8 cellular contexts compared by ENCODE assay signal in the genomic region with DNA sequence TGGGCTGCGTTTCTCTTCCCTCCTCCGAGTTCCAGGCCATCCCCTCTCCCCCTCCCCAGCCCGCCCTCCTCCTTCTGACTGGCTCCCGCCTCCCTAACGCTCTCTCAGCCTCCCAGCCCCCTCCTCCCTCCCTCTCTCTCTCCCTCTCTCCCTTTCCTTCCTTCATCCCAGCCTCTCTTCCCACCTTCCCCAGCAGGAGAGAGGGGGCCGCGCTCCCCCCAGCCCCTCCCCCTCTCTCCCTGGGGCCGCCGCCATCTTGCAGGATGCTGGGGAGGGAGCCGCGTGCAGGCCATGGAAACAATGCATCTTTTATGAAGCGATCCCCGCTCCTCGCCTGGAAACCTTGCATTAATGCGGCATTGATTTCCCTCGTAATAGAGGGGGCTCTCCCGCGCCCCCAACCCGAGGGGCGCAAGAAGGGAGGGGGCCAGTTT. TPM values are rescaled to one million over a fixed set of nuclear protein-coding genes. Genes with fewer than 3 reads are reported as not detected.
DNase-seq lines count a peak whose midpoint lies in the region; ATAC-seq, FAIRE-seq and TF ChIP-seq lines count a peak whose summit lies in the region.

No MANE protein-coding gene starts in this region.

- no peak for TF ChIP-seq CTCF in CD4-positive, alpha-beta T cell (IDR thresholded peaks at IDR 0.05)
- no peak for TF ChIP-seq CTCF in endothelial cell of umbilical vein (IDR thresholded peaks at IDR 0.05; ENCODE audit: extremely low read depth in 1 of 2, insufficient read depth in 1 of 2, low read depth in 1 of 2, low read length in 2 of 2)

- H3K27ac Mint-ChIP-seq in CD4-positive, alpha-beta T cell, result peak overlapping the region; percentile 70
- H3K27ac Mint-ChIP-seq in stimulated activated naive CD8-positive, alpha-beta T cell treated with anti-CD3 and anti-CD28 coated beads, Interleukin-15, Interleukin-2, amounts not matched to agents 100 ng/mL and 50 ng/mL, for 24 hours, result no peak overlapping the region

- no peaks in the 10 kb centered on the region for H3K9me3 ChIP-seq in CD4-positive, alpha-beta T cell (ENCODE audit: control insufficient read depth, low read length)
- no peaks in the 10 kb centered on the region for H3K9me3 ChIP-seq in endothelial cell of umbilical vein (replicated peaks; ENCODE audit: control insufficient read depth, insufficient read depth, low read length)

- H3K27ac ChIP-seq in CD4-positive, alpha-beta T cell (ENCODE audit: low read depth, low read length), result peak overlapping the region; percentile 13
- H3K27ac ChIP-seq in endothelial cell of umbilical vein (ENCODE audit: insufficient read depth, low read depth, low read length), result no peak overlapping the region

- H3K79me2 ChIP-seq in endothelial cell of umbilical vein (ENCODE audit: control insufficient read depth, insufficient read depth, low read length), result no peaks in the 10 kb centered on the region

- peak; percentile 81 for ATAC-seq in CD4-positive, alpha-beta T cell (ENCODE audit: poor library complexity)

- peak overlapping the region; percentile 55 for H3K4me2 ChIP-seq in endothelial cell of umbilical vein (ENCODE audit: insufficient read depth, low read length)

- peaks cover 5% of the 10 kb centered on the region for H3K4me1 Mint-ChIP-seq in CD4-positive, alpha-beta T cell (ENCODE audit: low read depth)
- peaks cover 19% of the 10 kb centered on the region for H3K4me1 Mint-ChIP-seq in stimulated activated naive CD8-positive, alpha-beta T cell treated with anti-CD3 and anti-CD28 coated beads, Interleukin-15, Interleukin-2, amounts not matched to agents 100 ng/mL and 50 ng/mL, for 24 hours (ENCODE audit: low read depth)

- no peaks in the 10 kb centered on the region for H4K20me1 ChIP-seq in endothelial cell of umbilical vein (replicated peaks; ENCODE audit: control insufficient read depth, extremely low read depth, insufficient read depth, low read length)

- dilution Hi-C loops in endothelial cell of umbilical vein (cut with MboI; ENCODE audit: extremely low pct_ligation_motif_present, low sequenced_read_pairs), result no loop called here

- CTCF ChIA-PET in CD4-positive, alpha-beta T cell (lab: Charles Lee), result no interaction called here
- CTCF ChIA-PET in endothelial cell of umbilical vein (lab: Charles Lee), result interaction anchor here (1.8 kb wide), 1 partner anchor 30 kb away, joined by 3 read pairs; no protein-coding TSS in a partner anchor

- POLR2A ChIA-PET in CD4-positive, alpha-beta T cell (lab: Charles Lee), result no interaction called here
- POLR2A ChIA-PET in endothelial cell of umbilical vein (lab: Charles Lee), result no interaction called here

- H3K4me1 ChIP-seq in endothelial cell of umbilical vein (ENCODE audit: control insufficient read depth, extremely low read depth, insufficient read depth, low read length), result peaks cover 3% of the 10 kb centered on the region

- H3K36me3 ChIP-seq in endothelial cell of umbilical vein (ENCODE audit: control insufficient read depth in 2 of 2, extremely low read depth in 1 of 2, insufficient read depth in 2 of 2, low read length in 2 of 2), result no peaks in the 10 kb centered on the region

- intact Hi-C loops in CD4-positive, alpha-beta T cell (cut with DNase I, micrococcal nuclease), result no loop called here
- intact Hi-C loops in endothelial cell of umbilical vein (cut with micrococcal nuclease), result no loop called here

- H3K27me3 ChIP-seq in CD4-positive, alpha-beta T cell (ENCODE audit: control insufficient read depth, insufficient read depth, low read length), result no peaks in the 10 kb centered on the region
- H3K27me3 ChIP-seq in endothelial cell of umbilical vein (ENCODE audit: control insufficient read depth in 2 of 2, insufficient read depth in 2 of 2, low read length in 2 of 2), result no peaks in the 10 kb centered on the region

- H3K36me3 Mint-ChIP-seq in CD4-positive, alpha-beta T cell (ENCODE audit: low read depth), result no peaks in the 10 kb centered on the region
- no peaks in the 10 kb centered on the region for H3K36me3 Mint-ChIP-seq in stimulated activated naive CD8-positive, alpha-beta T cell treated with anti-CD3 and anti-CD28 coated beads, Interleukin-15, Interleukin-2, amounts not matched to agents 100 ng/mL and 50 ng/mL, for 24 hours (ENCODE audit: low read depth)

- FAIRE-seq in endothelial cell of umbilical vein (lab: Jason Lieb, UNC), result peak; percentile 70

- DNase-seq in CD4-positive, alpha-beta T cell, result peak; percentile 8 to 58 (median 34)
- peak; percentile 23 for DNase-seq in NCI-H1417 treated with DMSO at 0.1 percent for 48 hours (lab: John Stamatoyannopoulos, UW)
- DNase-seq in activated CD4-positive, alpha-beta T cell treated with anti-CD3 and anti-CD28 coated beads, Interleukin-2, amount 50 U/mL, for 24 hours (ENCODE audit: low read depth in 1 of 2, low spot score in 1 of 2), result peak; percentile 25 to 41
- DNase-seq in endothelial cell of umbilical vein (ENCODE audit: low read depth, low spot score), result peak; percentile 57
- DNase-seq in myocyte (ENCODE audit: low read depth), result peak; percentile 24
- no peak for DNase-seq in COLO668 (lab: John Stamatoyannopoulos, UW; ENCODE audit: unreplicated experiment)
- no peak for DNase-seq in SIG-M5 treated with dmso at 0.1 percent for 504 hours (lab: John Stamatoyannopoulos, UW; ENCODE audit: unreplicated experiment)

- no peak overlapping the region for H3K9ac ChIP-seq in endothelial cell of umbilical vein (replicated peaks; ENCODE audit: extremely low read depth, insufficient read depth, low read length)

- H3K9me3 Mint-ChIP-seq in CD4-positive, alpha-beta T cell, result no peaks in the 10 kb centered on the region
- no peaks in the 10 kb centered on the region for H3K9me3 Mint-ChIP-seq in stimulated activated naive CD8-positive, alpha-beta T cell treated with anti-CD3 and anti-CD28 coated beads, Interleukin-15, Interleukin-2, amounts not matched to agents 100 ng/mL and 50 ng/mL, for 24 hours

- H3K4me3 Mint-ChIP-seq in CD4-positive, alpha-beta T cell, result peak overlapping the region; percentile 68
- H3K4me3 Mint-ChIP-seq in stimulated activated naive CD8-positive, alpha-beta T cell treated with anti-CD3 and anti-CD28 coated beads, Interleukin-15, Interleukin-2, amounts not matched to agents 100 ng/mL and 50 ng/mL, for 24 hours, result peak overlapping the region; percentile 20

- H3K27me3 Mint-ChIP-seq in CD4-positive, alpha-beta T cell, result no peaks in the 10 kb centered on the region
- H3K27me3 Mint-ChIP-seq in stimulated activated naive CD8-positive, alpha-beta T cell treated with anti-CD3 and anti-CD28 coated beads, Interleukin-15, Interleukin-2, amounts not matched to agents 100 ng/mL and 50 ng/mL, for 24 hours, result no peaks in the 10 kb centered on the region

- no TSS peak for BruUV-seq in endothelial cell of umbilical vein (replicated peaks; lab: Mats Ljungman, UMichigan)

- peak overlapping the region; percentile 91 for H2AFZ ChIP-seq in endothelial cell of umbilical vein (ENCODE audit: low read depth, low read length)

- H3K9me1 ChIP-seq in endothelial cell of umbilical vein (replicated peaks; ENCODE audit: control insufficient read depth, extremely low read depth, insufficient read depth, low read length), result no peaks in the 10 kb centered on the region

- peak overlapping the region; percentile 16 to 40 (median 23) for H3K4me3 ChIP-seq in endothelial cell of umbilical vein (replicated peaks in 1 of 3; ENCODE audit: insufficient read depth in 1 of 3, low read depth in 1 of 3, low read length in 3 of 3)

- no peak for TF ChIP-seq POLR2A in endothelial cell of umbilical vein (IDR thresholded peaks at IDR 0.05; ENCODE audit: low read depth, low read length)

TF ChIP-seq in endothelial cell of umbilical vein, 7 proteins besides CTCF, POLR2A, EP300 and RAD21:
- TF ChIP-seq, protein P1, sequence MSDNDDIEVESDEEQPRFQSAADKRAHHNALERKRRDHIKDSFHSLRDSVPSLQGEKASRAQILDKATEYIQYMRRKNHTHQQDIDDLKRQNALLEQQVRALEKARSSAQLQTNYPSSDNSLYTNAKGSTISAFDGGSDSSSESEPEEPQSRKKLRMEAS (IDR thresholded peaks at IDR 0.05; ENCODE audit: insufficient read depth, insufficient read length), result no peak
- TF ChIP-seq POLR2AphosphoS5 (IDR thresholded peaks at IDR 0.05; ENCODE audit: insufficient read depth, low read depth, low read length), result peak; percentile 3

RNA-seq across cellular contexts. Expression of a gene that starts 42.6 kb away (rescaled TPM):
- 10 to 100 TPM; 22.2 to 23.9 TPM for total RNA-seq in CD4-positive, alpha-beta T cell
- total RNA-seq in endothelial cell of umbilical vein (5.4 and 7.3 TPM in 2 replicates), myocyte (1.1 and 1.8 TPM in 2 replicates)
- 8.3 and 9.0 TPM in 2 replicates for polyA plus RNA-seq in endothelial cell of umbilical vein
- 2.9 and 3.6 TPM in 2 replicates for polyA plus RNA-seq in endothelial cell of umbilical vein (2011; cell fraction: cytosol; rRNA removed)
- 12.1 and 14.1 TPM in 2 replicates for polyA plus RNA-seq in endothelial cell of umbilical vein (2011; cell fraction: nucleus; rRNA removed)
- 3.2 and 5.6 TPM in 2 replicates for polyA plus RNA-seq in endothelial cell of umbilical vein (2012)
- polyA minus RNA-seq in endothelial cell of umbilical vein, result 12.1 and 24.4 TPM in 2 replicates
- 8.3 TPM for polyA minus RNA-seq in endothelial cell of umbilical vein (2011; cell fraction: cytosol; rRNA and poly(A)+ RNA removed)
- 9.6 and 16.1 TPM in 2 replicates for polyA minus RNA-seq in endothelial cell of umbilical vein (2011; cell fraction: nucleus; rRNA and poly(A)+ RNA removed)
- polyA plus RNA-seq in myocyte (2012), result 4.4 TPM

Comparison
In these comparisons a context has a peak if more than half of its experiments do, and no peak if none do; other contexts are left out.
1. DNase-seq: peak in CD4-positive, alpha-beta T cell (10 of 10), NCI-H1417 treated with DMSO at 0.1 percent for 48 hours (single experiment), activated CD4-positive, alpha-beta T cell treated with anti-CD3 and anti-CD28 coated beads, Interleukin-2, amount 50 U/mL, for 24 hours (2 of 2), endothelial cell of umbilical vein (single experiment) and myocyte (single experiment); none in COLO668 (single experiment) and SIG-M5 treated with dmso at 0.1 percent for 504 hours (single experiment).